In the genomic region with DNA sequence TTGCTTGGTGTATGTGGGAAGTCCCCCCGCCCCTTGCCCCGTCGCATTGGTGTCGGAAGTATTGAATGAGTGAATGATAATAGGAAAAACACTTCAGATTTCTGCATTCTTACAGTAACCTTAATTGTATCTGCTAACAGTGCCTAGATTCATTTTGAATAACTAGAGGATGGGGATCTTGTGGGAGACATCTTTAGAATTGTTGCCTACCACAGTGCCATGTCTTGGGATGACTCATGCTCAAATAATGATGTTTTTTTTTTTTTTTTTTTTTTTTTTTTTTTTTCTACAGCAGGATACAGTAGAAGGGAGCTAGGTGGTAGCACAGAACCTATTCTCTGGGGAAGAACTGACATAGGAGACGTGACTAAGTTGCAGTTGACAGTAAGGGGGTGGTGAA, we compare ENCODE assay signal across 20 cellular contexts.
DNase-seq lines count a peak whose midpoint lies in the region; ATAC-seq, FAIRE-seq and TF ChIP-seq lines count a peak whose summit lies in the region.
"Had no signal": no experiment of that assay in that cellular context is flagged by ENCODE, and none has a peak within 500 bp of the region (broad histone marks: within the 10 kb centered on the region; RNA-seq: fewer than 3 reads in every experiment).

No MANE protein-coding gene starts in this region.

- H3K9me3 ChIP-seq in kidney (ENCODE audit: control insufficient read depth in 1 of 2, low read length in 2 of 2) (no peaks in the 10 kb centered on the region), ascending aorta (no peaks in the 10 kb centered on the region)
- H3K9me3 ChIP-seq: mucosa of descending colon, pancreas had no signal

- intact Hi-C loops in kidney (cut with DNase I), result no loop called here
- intact Hi-C loops in ascending aorta (cut with DNase I), result no loop called here

- H3K9ac ChIP-seq in kidney (ENCODE audit: low read length in 2 of 2), result no peak overlapping the region

- H3K36me3 ChIP-seq in kidney (ENCODE audit: control insufficient read depth in 1 of 2, insufficient read depth in 2 of 2, low read length in 2 of 2), result no peaks in the 10 kb centered on the region
- H3K36me3 ChIP-seq in ascending aorta, result no peaks in the 10 kb centered on the region
- H3K36me3 ChIP-seq: pancreas had no signal

- no peak overlapping the region for H3K27ac ChIP-seq in kidney (ENCODE audit: low read depth in 2 of 2, low read length in 2 of 2)
- H3K27ac ChIP-seq in ascending aorta, result no peak overlapping the region
- H3K27ac ChIP-seq: pancreas had no signal

- H3K27me3 ChIP-seq in ascending aorta, result no peaks in the 10 kb centered on the region
- H3K27me3 ChIP-seq: pancreas had no signal

- TF ChIP-seq CTCF in astrocyte of the spinal cord (IDR thresholded peaks at IDR 0.05; ENCODE audit: low read depth, low read length) (no peak), kidney (IDR thresholded peaks at IDR 0.05; ENCODE audit: borderline replicate concordance, extremely low read depth, insufficient read depth) (no peak), ascending aorta (IDR thresholded peaks at IDR 0.05) (no peak), omental fat pad (IDR thresholded peaks at IDR 0.05) (no peak)

- H3K4me3 ChIP-seq in astrocyte of the spinal cord (ENCODE audit: low read depth, low read length) (no peak overlapping the region), kidney (ENCODE audit: low read length in 2 of 2) (no peak overlapping the region), ascending aorta (no peak overlapping the region)
- H3K4me3 ChIP-seq: mucosa of descending colon, pancreas had no signal

- FAIRE-seq in kidney (lab: Jason Lieb, UNC), result no peak
- FAIRE-seq: GM12892, keratinocyte, pancreas had no signal

- in situ Hi-C loops in Caki2 (cut with HindIII; ENCODE audit: low pct_unique_long_range_greater_than_20kb, low sequenced_read_pairs) (no loop called here), astrocyte of the spinal cord (cut with HindIII; ENCODE audit: low sequenced_read_pairs) (no loop called here)

- no peak for ATAC-seq in omental fat pad (ENCODE audit: low FRiP score)
- ATAC-seq: mucosa of descending colon, pancreas had no signal

- DNase-seq in Caki2 (ENCODE audit: low read depth) (peak; percentile 52), HT1080 (ENCODE audit: low read depth) (peak; percentile 78), astrocyte of the spinal cord (ENCODE audit: low read depth, low spot score) (peak; percentile 64), iris pigment epithelial cell (ENCODE audit: low read depth) (peak; percentile 49), DMS79 treated with DMSO at 0.1 percent for 48 hours (lab: John Stamatoyannopoulos, UW) (no peak), kidney (no peak), ascending aorta (ENCODE audit: low spot score in 2 of 2) (no peak), omental fat pad (ENCODE audit: low spot score) (no peak)
- DNase-seq: activated T-cell treated with anti-CD3 and anti-CD28 coated beads, Interleukin-2, amount 50 U/mL, for 1 hour; AML-193; anterior cingulate cortex; DND-41; effector CD4-positive, alpha-beta T cell; mucosa of descending colon; NCI-H1048; NCI-H2171; pancreas; SHP77 had no signal

- H3K4me1 ChIP-seq in kidney (ENCODE audit: control insufficient read depth in 1 of 2, insufficient read depth in 1 of 2, low read depth in 1 of 2, low read length in 2 of 2), result peaks cover 0 to 2% of the 10 kb centered on the region in 2 donors
- H3K4me1 ChIP-seq in ascending aorta, result no peaks in the 10 kb centered on the region
- H3K4me1 ChIP-seq: pancreas had no signal

Comparison
In these comparisons a context has a peak if more than half of its experiments do, and no peak if none do; other contexts are left out.
1. DNase-seq: peak in Caki2 (single experiment), HT1080 (single experiment), astrocyte of the spinal cord (single experiment) and iris pigment epithelial cell (single experiment); none in DMS79 treated with DMSO at 0.1 percent for 48 hours (single experiment), kidney (single experiment), ascending aorta (0 of 2) and omental fat pad (single experiment).